ENCODE assay signal across 1 cellular context in the genomic region with DNA sequence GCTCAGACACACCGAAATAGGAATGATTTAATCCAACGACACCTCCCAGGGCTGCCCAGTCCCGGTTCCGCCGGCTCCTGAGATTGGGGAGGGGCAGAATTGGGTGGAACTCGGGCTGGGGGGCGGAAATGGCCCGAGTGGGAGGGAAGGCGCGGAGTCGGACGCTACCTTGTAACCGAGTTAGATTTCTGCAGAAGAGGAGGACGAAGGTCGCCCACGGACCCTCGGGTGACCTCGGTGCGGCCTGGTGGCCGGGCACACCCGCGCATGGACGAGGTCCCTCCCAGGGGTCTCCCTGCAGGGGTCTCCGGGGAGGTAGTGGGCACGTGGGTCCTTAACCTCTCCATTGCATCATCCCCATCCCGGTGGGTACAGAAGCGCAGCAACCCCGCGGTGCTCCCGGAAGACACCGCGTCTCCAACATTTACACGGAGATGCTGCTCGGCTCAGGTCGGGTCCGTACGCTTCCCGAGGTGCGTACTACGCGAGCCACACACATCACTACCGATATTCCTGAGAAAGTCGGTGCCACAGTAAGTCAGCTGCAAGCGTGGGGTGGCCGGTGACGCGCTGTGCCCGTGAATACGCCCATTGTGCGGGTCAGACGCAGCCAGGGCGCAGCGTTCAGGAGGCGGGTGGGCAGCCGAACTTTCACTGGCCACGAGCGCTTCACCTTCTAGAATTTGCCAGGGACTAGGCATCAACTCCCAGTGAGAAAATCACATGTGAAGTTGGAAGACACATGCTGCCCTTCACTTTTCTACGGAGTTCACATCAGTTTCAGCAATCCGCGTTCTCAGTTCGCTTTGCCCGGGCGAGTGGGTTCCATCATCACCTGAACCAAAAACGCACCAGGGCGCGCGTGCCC.
TF ChIP-seq lines count a peak whose summit lies in the region.

No MANE protein-coding gene starts in this region.

TF ChIP-seq in Ishikawa, 13 proteins besides CTCF, POLR2A, EP300 and RAD21 (continued from another document):
- TF ChIP-seq REST (IDR thresholded peaks at IDR 0.05; ENCODE audit: low read depth) (no peak), TEAD4 (IDR thresholded peaks at IDR 0.05) (no peak), CREB1 (IDR thresholded peaks at IDR 0.05; ENCODE audit: low read depth) (no peak), TCF12 (IDR thresholded peaks at IDR 0.05; ENCODE audit: low read depth) (no peak), CEBPB (IDR thresholded peaks at IDR 0.05) (peak; percentile 63; the same call in 1 of the 2 replicates), NFIC (IDR thresholded peaks at IDR 0.05) (no peak), YY1 (IDR thresholded peaks at IDR 0.05; ENCODE audit: low read depth) (no peak)
